ENCODE assay signal across 12 cellular contexts in genomic region chr2:7438855-7439254, GRCh38.
"Had no signal": no experiment of that assay in that cellular context is flagged by ENCODE, and none has a peak within 500 bp of the region (broad histone marks: within the 10 kb centered on the region; RNA-seq: fewer than 3 reads in every experiment).

No MANE protein-coding gene starts in this region.

- H3K36me3 ChIP-seq: left ventricle myocardium inferior, SJSA1, WERI-Rb-1 had no signal

- H3K27ac Mint-ChIP-seq: endodermal cell had no signal

- H3K4me1 Mint-ChIP-seq: endodermal cell had no signal

- H3K27me3 ChIP-seq: SJSA1 had no signal

- H3K9me3 ChIP-seq: SJSA1 had no signal

- DNase-seq: activated CD4-positive, alpha-beta T cell treated with anti-CD3 and anti-CD28 coated beads, Interleukin-2, amount 50 U/mL, for 4 hours; activated gamma-delta T cell; dermis blood vessel endothelial cell; endodermal cell; erythroblast; kidney; left ventricle myocardium inferior; mesenchymal stem cell; stimulated activated CD4-positive, alpha-beta T cell treated with anti-CD3 and anti-CD28 coated beads, Interleukin-4, amount 100 ng/mL, for 1 hour; stimulated activated CD8-positive, alpha-beta memory T cell treated with anti-CD3 and anti-CD28 coated beads, Interleukin-4, amount 100 ng/mL, for 48 hours; WERI-Rb-1 had no signal

- H3K4me3 ChIP-seq: left ventricle myocardium inferior, SJSA1 had no signal

- H3K4me3 Mint-ChIP-seq: endodermal cell had no signal
